Comparison of ENCODE assay signal across 8 cellular contexts in the genomic region with DNA sequence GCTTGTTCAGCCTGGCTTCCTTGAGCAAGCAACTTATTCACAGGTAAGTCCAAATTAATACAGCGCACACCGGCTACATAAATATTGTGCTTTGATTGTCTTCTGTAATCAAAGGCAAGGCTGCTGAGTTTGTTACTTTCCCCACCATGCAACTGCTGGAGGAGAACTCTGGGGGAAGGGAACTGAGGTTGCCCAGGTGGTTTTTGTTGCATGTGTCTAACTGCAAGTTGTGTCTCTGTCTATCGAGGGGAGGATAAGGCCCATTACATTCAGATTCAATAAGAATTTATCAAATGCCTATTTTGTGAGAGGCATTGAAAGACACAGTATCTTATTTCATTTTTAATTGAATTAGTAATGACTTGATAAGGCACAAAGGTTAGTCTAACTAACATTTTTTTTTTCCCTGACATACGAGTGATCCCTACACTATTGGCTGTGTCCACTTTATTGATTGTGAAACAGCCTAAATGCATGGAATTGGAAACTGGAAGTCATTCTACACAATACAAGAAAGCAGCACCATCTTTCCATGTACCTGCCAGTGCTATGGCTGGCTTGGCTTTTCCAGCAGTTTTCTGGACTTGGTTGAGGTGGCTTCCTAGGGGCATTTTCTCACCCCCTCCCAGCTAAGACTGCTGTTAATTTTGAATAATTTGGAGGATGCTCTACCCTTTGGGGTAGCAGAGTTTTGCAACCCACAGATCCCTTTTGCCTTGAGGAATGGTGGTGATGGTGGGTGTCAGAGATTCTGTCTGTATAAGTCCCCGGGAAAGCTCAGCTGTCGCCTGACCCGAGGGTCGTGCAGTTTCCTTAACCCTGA. TPM values are rescaled to one million over a fixed set of nuclear protein-coding genes. Genes with fewer than 3 reads are reported as not detected.
DNase-seq lines count a peak whose midpoint lies in the region; ATAC-seq and TF ChIP-seq lines count a peak whose summit lies in the region.

No MANE protein-coding gene starts in this region.

- peaks cover 0 to 14% (median 4%) of the 10 kb centered on the region in 4 donors for H3K4me1 ChIP-seq in tibial artery

- no peaks in the 10 kb centered on the region for H3K36me3 ChIP-seq in tibial artery

- H3K4me3 Mint-ChIP-seq in activated T-cell treated with anti-CD3 and anti-CD28 coated beads, Interleukin-2, amount 50 U/mL, for 72 hours: peak overlapping the region; percentile 96 to 98

- H3K4me3 ChIP-seq in astrocyte of the spinal cord (ENCODE audit: low read depth, low read length): peak overlapping the region; percentile 91
- H3K4me3 ChIP-seq in lower leg skin (ENCODE audit: low read depth, poor library complexity, severe bottlenecking): peak overlapping the region; percentile 76
- H3K4me3 ChIP-seq in tibial artery: peak overlapping the region; percentile 59 to 72

- intact Hi-C loops in lower leg skin (cut with DNase I; ENCODE audit: low total_unique reads): no loop called here
- intact Hi-C loops in tibial artery (cut with DNase I; ENCODE audit: low total_unique reads): loop anchor here (5.0 kb wide), 3 partner anchors 216 to 1836 kb away; no protein-coding TSS in a partner anchor

- H3K27me3 ChIP-seq in tibial artery: no peaks in the 10 kb centered on the region

- no peak for TF ChIP-seq POLR2A in lower leg skin (IDR thresholded peaks at IDR 0.05)

- H3K27me3 Mint-ChIP-seq in activated T-cell treated with anti-CD3 and anti-CD28 coated beads, Interleukin-2, amount 50 U/mL, for 72 hours (ENCODE audit: low read depth): no peaks in the 10 kb centered on the region

- H3K36me3 Mint-ChIP-seq in activated T-cell treated with anti-CD3 and anti-CD28 coated beads, Interleukin-2, amount 50 U/mL, for 72 hours (ENCODE audit: insufficient read depth in 2 of 2): peaks cover 3 to 8% of the 10 kb centered on the region in 2 donors

- no peak for ATAC-seq in activated T-cell treated with anti-CD3 and anti-CD28 coated beads, Interleukin-2, amount 50 U/mL, for 72 hours (replicated peaks in 1 of 2)

- peak overlapping the region; percentile 79 to 81 for H3K27ac ChIP-seq in tibial artery

- H3K27ac Mint-ChIP-seq in activated T-cell treated with anti-CD3 and anti-CD28 coated beads, Interleukin-2, amount 50 U/mL, for 72 hours: no peak overlapping the region

- DNase-seq in activated T-cell treated with anti-CD3 and anti-CD28 coated beads, Interleukin-2, amount 50 U/mL, for 72 hours: no peak
- DNase-seq in activated T-cell treated with anti-CD3 and anti-CD28 coated beads for 4 hours: no peak
- no peak for DNase-seq in astrocyte of the spinal cord (ENCODE audit: low read depth, low spot score)
- DNase-seq in lower leg skin (ENCODE audit: low spot score in 2 of 2): no peak
- DNase-seq in tibial artery: no peak
- DNase-seq in GM03348 (ENCODE audit: low spot score): no peak
- DNase-seq in islet precursor cell: no peak
- no peak for DNase-seq in epidermal melanocyte (ENCODE audit: insufficient read length, low spot score)

- no peaks in the 10 kb centered on the region for H3K9me3 Mint-ChIP-seq in activated T-cell treated with anti-CD3 and anti-CD28 coated beads, Interleukin-2, amount 50 U/mL, for 72 hours

- H3K4me1 Mint-ChIP-seq in activated T-cell treated with anti-CD3 and anti-CD28 coated beads, Interleukin-2, amount 50 U/mL, for 72 hours (ENCODE audit: low read depth): peaks cover 33% of the 10 kb centered on the region

- in situ Hi-C loops in astrocyte of the spinal cord (cut with HindIII; ENCODE audit: low sequenced_read_pairs): no loop called here

- TF ChIP-seq CTCF in astrocyte of the spinal cord (IDR thresholded peaks at IDR 0.05; ENCODE audit: low read depth, low read length): no peak
- TF ChIP-seq CTCF in lower leg skin (IDR thresholded peaks at IDR 0.05): no peak
- TF ChIP-seq CTCF in tibial artery (IDR thresholded peaks at IDR 0.05): no peak

- H3K9me3 ChIP-seq in tibial artery: no peaks in the 10 kb centered on the region

- WGBS in lower leg skin, 2 donors: 36 to 37% methylated on average over 8 of the region's 8 CpGs

RNA-seq across cellular contexts. Expression of gene CHST11, which starts 0.9 kb away (rescaled TPM):
- total RNA-seq in activated T-cell treated with anti-CD3 and anti-CD28 coated beads, Interleukin-2, amount 50 U/mL, for 72 hours: 10 to 100 TPM; 47.2 to 57.7 TPM
- total RNA-seq in lower leg skin: 1 to 10 TPM; 2.1 to 7.3 (median 4.9) TPM

Comparison
In these comparisons a context has a peak if more than half of its experiments do, and no peak if none do; other contexts are left out.
1. RNA of gene CHST11, which starts 0.9 kb away (total RNA-seq): 47.2 to 57.7 TPM in activated T-cell treated with anti-CD3 and anti-CD28 coated beads, Interleukin-2, amount 50 U/mL, for 72 hours; 2.1 to 7.3 TPM in lower leg skin; every median in the first group is over 4 times any median in the second.
2. Peak in every context shown above with its lines, with median percentiles within 50 percentile points of each other: H3K4me3 ChIP-seq.